Comparison of ENCODE assay signal across 1 cellular context in genomic region chr22:17969732-17970131, GRCh38.
TF ChIP-seq lines count a peak whose summit lies in the region.

No MANE protein-coding gene starts in this region.

TF ChIP-seq in H1, 55 proteins besides CTCF, POLR2A, EP300 and RAD21 (continued from another document):
- no peak for TF ChIP-seq CHD7 (IDR thresholded peaks at IDR 0.05; ENCODE audit: insufficient replicate concordance, low read length)
- TF ChIP-seq EZH2 (IDR thresholded peaks at IDR 0.05; ENCODE audit: low read depth, low read length, severe bottlenecking) = no peak
- no peak for TF ChIP-seq TAF1 (IDR thresholded peaks at IDR 0.05; ENCODE audit: low read depth, low read length)
- no peak for TF ChIP-seq POLR2AphosphoS5 (IDR thresholded peaks at IDR 0.05; ENCODE audit: low read depth, low read length)
- TF ChIP-seq TCF12 (IDR thresholded peaks at IDR 0.05; ENCODE audit: low read depth, low read length) = no peak
- no peak for TF ChIP-seq GTF2F1 (IDR thresholded peaks at IDR 0.05; ENCODE audit: borderline replicate concordance, low read depth, low read length)
- TF ChIP-seq YY1 (IDR thresholded peaks at IDR 0.05; ENCODE audit: low read depth, low read length) = no peak
TF ChIP-seq in H1: peak in this region for 0.
